In genomic region chr2:79530443-79530842, GRCh38 we compare ENCODE assay signal across 10 cellular contexts. TPM values are rescaled to one million over a fixed set of nuclear protein-coding genes. Genes with fewer than 3 reads are reported as not detected.
A peak's percentile ranks its signal among the peaks of the same experiment; 100 is the strongest.
DNase-seq lines count a peak whose midpoint lies in the region; ATAC-seq and TF ChIP-seq lines count a peak whose summit lies in the region.
"Had no signal": no experiment of that assay in that cellular context is flagged by ENCODE, and none has a peak within 500 bp of the region (broad histone marks: within the 10 kb centered on the region; RNA-seq: fewer than 3 reads in every experiment).

No MANE protein-coding gene starts in this region.

- in situ Hi-C loops in KBM-7 (cut with MboI; ENCODE audit: low pct_unique_long_range_greater_than_20kb, low sequenced_read_pairs) = loop anchor here (25.0 kb wide), 1 partner anchor 332 kb away; no protein-coding TSS in a partner anchor

- POLR2A ChIA-PET in A673 (lab: Charles Lee; ENCODE audit: low non-redundant PET) = no interaction called here

- CTCF ChIA-PET in A673 (lab: Charles Lee) = no interaction called here

- BruUV-seq in A673 (replicated peaks; lab: Mats Ljungman, UMichigan) = no TSS peak

- DNase-seq in A673 (ENCODE audit: low spot score) = peak; percentile 5
- peak; percentile 29 for DNase-seq in KBM-7
- no peak for DNase-seq in RWPE2 (ENCODE audit: low spot score)
- no peak for DNase-seq in left colon
- DNase-seq: CD4-positive, CD25-positive, alpha-beta regulatory T cell; stimulated activated CD4-positive, alpha-beta T cell treated with anti-CD3 and anti-CD28 coated beads, Interleukin-2, amount 100 ng/mL, for 24 hours had no signal

- no peak overlapping the region for H3K27ac ChIP-seq in A673 (ENCODE audit: low read depth, low read length, poor library complexity, severe bottlenecking)
- H3K27ac ChIP-seq in RWPE2 (ENCODE audit: poor library complexity, severe bottlenecking) = no peak overlapping the region

- H3K4me1 ChIP-seq in A673 (ENCODE audit: insufficient read depth, low read length, poor library complexity, severe bottlenecking) = no peaks in the 10 kb centered on the region
- H3K4me1 ChIP-seq in RWPE2 (ENCODE audit: insufficient read depth, poor library complexity, severe bottlenecking) = no peaks in the 10 kb centered on the region

- intact Hi-C loops in A673 (cut with micrococcal nuclease; ENCODE audit: unreplicated experiment) (loop anchor here (10.0 kb wide), 1 partner anchor 1096 kb away; no protein-coding TSS in a partner anchor), left colon (cut with DNase I, micrococcal nuclease) (no loop called here)

- H3K4me3 ChIP-seq in A673 (ENCODE audit: low read depth, low read length, poor library complexity, severe bottlenecking) (no peak overlapping the region), RWPE2 (ENCODE audit: severe bottlenecking) (no peak overlapping the region)

- no peaks in the 10 kb centered on the region for H3K36me3 ChIP-seq in A673 (ENCODE audit: insufficient read depth, low read length, poor library complexity, severe bottlenecking)
- H3K36me3 ChIP-seq in RWPE2 (ENCODE audit: low read depth) = no peaks in the 10 kb centered on the region

- TF ChIP-seq CTCF in A673 (conservative IDR thresholded peaks at IDR 0.05; ENCODE audit: low read depth, low read length) = 0 out of 2 replicates have a peak, but pooled peaks have one; percentile 22
- TF ChIP-seq CTCF in RWPE2 (IDR thresholded peaks at IDR 0.05; ENCODE audit: poor library complexity, severe bottlenecking) = peak; percentile 33

- ATAC-seq in RWPE2 (ENCODE audit: low read depth) (no peak), left colon (peak; percentile 43), HG02759 (IDR thresholded peaks at IDR 0.05; ENCODE audit: unreplicated experiment) (no peak), HG03159 (IDR thresholded peaks at IDR 0.05; ENCODE audit: unreplicated experiment) (no peak), GM21447 (IDR thresholded peaks at IDR 0.05; ENCODE audit: unreplicated experiment) (no peak)
- ATAC-seq in activated CD4-positive, CD25-positive, alpha-beta regulatory T cell treated with anti-CD3 and anti-CD28 coated beads, Interleukin-2, amount 50 U/mL, for 24 hours = no peak

- no peaks in the 10 kb centered on the region for H3K27me3 ChIP-seq in A673 (replicated peaks; ENCODE audit: insufficient read depth, low read depth, low read length, poor library complexity)
- no peaks in the 10 kb centered on the region for H3K27me3 ChIP-seq in RWPE2 (ENCODE audit: insufficient read depth, poor library complexity, severe bottlenecking)

- no peaks in the 10 kb centered on the region for H3K9me3 ChIP-seq in A673 (ENCODE audit: low read depth, low read length, poor library complexity, severe bottlenecking)
- H3K9me3 ChIP-seq in RWPE2 (ENCODE audit: severe bottlenecking) = no peaks in the 10 kb centered on the region

RNA-seq across cellular contexts. Expression of gene CTNNA2, which starts 17.6 kb away (rescaled TPM):
- not detected in 2 replicates for total RNA-seq in A673 (2021)
- under 1 TPM; 0.37 to 0.92 TPM for total RNA-seq in left colon
- total RNA-seq: CD4-positive, CD25-positive, alpha-beta regulatory T cell had no signal

Comparison
In these comparisons a context has a peak if more than half of its experiments do, and no peak if none do; other contexts are left out.
1. DNase-seq: peak in A673 (single experiment) and KBM-7 (single experiment); none in RWPE2 (single experiment) and left colon (0 of 2).